ENCODE assay signal across 8 cellular contexts in genomic region chr19:2331601-2332246, GRCh38. TPM values are rescaled to one million over a fixed set of nuclear protein-coding genes. Genes with fewer than 3 reads are reported as not detected.
DNase-seq lines count a peak whose midpoint lies in the region; ATAC-seq and TF ChIP-seq lines count a peak whose summit lies in the region.
"Had no signal": no experiment of that assay in that cellular context is flagged by ENCODE, and none has a peak within 500 bp of the region (broad histone marks: within the 10 kb centered on the region; RNA-seq: fewer than 3 reads in every experiment).

No MANE protein-coding gene starts in this region.

- H3K14ac ChIP-seq in IMR-90 (replicated peaks; ENCODE audit: low read depth, low read length) (no peak overlapping the region), trophoblast cell (ENCODE audit: low read length) (no peak overlapping the region)

- intact Hi-C loops in IMR-90 (cut with micrococcal nuclease), result no loop called here

- H3K18ac ChIP-seq in IMR-90 (ENCODE audit: low read depth, low read length), result no peak overlapping the region
- H3K18ac ChIP-seq in trophoblast cell (ENCODE audit: low read length), result no peak overlapping the region

- in situ Hi-C loops in IMR-90 (cut with MboI; ENCODE audit: low sequenced_read_pairs), result no loop called here

- peaks cover 10% of the 10 kb centered on the region for H3K79me2 ChIP-seq in trophoblast cell (ENCODE audit: control insufficient read depth, insufficient read depth, low read length, poor library complexity)

- peaks cover 43% of the 10 kb centered on the region for H3K4me1 Mint-ChIP-seq in central memory CD8-positive, alpha-beta T cell

- no peak overlapping the region for H2AFZ ChIP-seq in IMR-90 (replicated peaks; ENCODE audit: low read length, poor library complexity)
- no peak overlapping the region for H2AFZ ChIP-seq in trophoblast cell (ENCODE audit: insufficient read depth, low read length, poor library complexity)

- H3K27me3 Mint-ChIP-seq in central memory CD8-positive, alpha-beta T cell, result no peaks in the 10 kb centered on the region

- BruUV-seq in IMR-90 (replicated peaks; lab: Mats Ljungman, UMichigan), result no TSS peak

- no peak overlapping the region for H3K4me2 ChIP-seq in IMR-90 (ENCODE audit: low read depth, low read length)
- H3K4me2 ChIP-seq in trophoblast cell (ENCODE audit: low read length), result no peak overlapping the region

- no peak overlapping the region for H4K8ac ChIP-seq in IMR-90 (ENCODE audit: low read depth in 2 of 2, low read length in 2 of 2)
- H4K8ac ChIP-seq in trophoblast cell (ENCODE audit: low read depth, low read length), result no peak overlapping the region

- H3K9me3 ChIP-seq in IMR-90 (ENCODE audit: control insufficient read depth, insufficient read depth, low read length), result no peaks in the 10 kb centered on the region
- H3K9me3 ChIP-seq in trophoblast cell (ENCODE audit: insufficient read depth, low read depth, low read length), result peaks cover 9% of the 10 kb centered on the region

- H2BK120ac ChIP-seq in IMR-90 (ENCODE audit: low read depth, low read length) (no peak overlapping the region), trophoblast cell (ENCODE audit: insufficient read depth, low read length, poor library complexity) (no peak overlapping the region)

- ATAC-seq in IMR-90 (ENCODE audit: low read depth) (no peak), HG03342 (IDR thresholded peaks at IDR 0.05; ENCODE audit: unreplicated experiment) (no peak)
- no peak for ATAC-seq in central memory CD8-positive, alpha-beta T cell (replicated peaks; ENCODE audit: extremely low read depth, poor library complexity, severe bottlenecking)

- H3K27ac ChIP-seq in IMR-90 (ENCODE audit: insufficient read depth, low read length) (no peak overlapping the region), trophoblast cell (ENCODE audit: low read depth, low read length) (no peak overlapping the region)

- peak overlapping the region; percentile 23 for H3K4me3 Mint-ChIP-seq in central memory CD8-positive, alpha-beta T cell

- H2BK15ac ChIP-seq in IMR-90 (ENCODE audit: low read depth, low read length), result no peak overlapping the region

- H4K5ac ChIP-seq in IMR-90 (ENCODE audit: low read depth, low read length), result no peak overlapping the region

- no peak overlapping the region for H3K56ac ChIP-seq in IMR-90 (ENCODE audit: extremely low read depth, insufficient read depth, low read length)

- peaks cover 24% of the 10 kb centered on the region for H3K36me3 Mint-ChIP-seq in central memory CD8-positive, alpha-beta T cell (ENCODE audit: insufficient read depth)

- no peak overlapping the region for H2BK5ac ChIP-seq in IMR-90 (ENCODE audit: low read depth, low read length, poor library complexity, severe bottlenecking)
- H2BK5ac ChIP-seq in trophoblast cell (ENCODE audit: low read depth, low read length, poor library complexity), result no peak overlapping the region

- H3K9ac ChIP-seq in IMR-90 (ENCODE audit: low read depth, low read length) (no peak overlapping the region), trophoblast cell (ENCODE audit: low read length) (no peak overlapping the region)

- H3K36me3 ChIP-seq in IMR-90 (ENCODE audit: control insufficient read depth, insufficient read depth, low read length), result no peaks in the 10 kb centered on the region; the same call in 1 of the 2 replicates
- H3K36me3 ChIP-seq in trophoblast cell (ENCODE audit: control insufficient read depth in 1 of 2, insufficient read depth in 2 of 2, low read length in 2 of 2), result peaks cover 0 to 4% of the 10 kb centered on the region in 2 experiments

- H3K4ac ChIP-seq in IMR-90 (ENCODE audit: low read depth, low read length) (no peak overlapping the region), trophoblast cell (ENCODE audit: low read depth, low read length) (peak overlapping the region; percentile 37)

- peak overlapping the region; percentile 16 for H2AK9ac ChIP-seq in IMR-90 (replicated peaks; ENCODE audit: low read depth, low read length, poor library complexity)

- H3K4me3 ChIP-seq in IMR-90 (ENCODE audit: insufficient read depth, low read depth, low read length), result no peak overlapping the region
- H3K4me3 ChIP-seq in trophoblast cell (ENCODE audit: low read depth, low read length), result no peak overlapping the region

- TF ChIP-seq CTCF in IMR-90 (conservative IDR thresholded peaks at IDR 0.05; ENCODE audit: low read depth, low read length), result no peak

- peak overlapping the region; percentile 20 for H3K27ac Mint-ChIP-seq in central memory CD8-positive, alpha-beta T cell (ENCODE audit: low read depth)

- H3K23ac ChIP-seq in IMR-90 (ENCODE audit: low read depth, low read length) (peak overlapping the region; percentile 25; the same call in 1 of the 2 replicates), trophoblast cell (ENCODE audit: low read length) (no peak overlapping the region)

- dilution Hi-C loops in IMR-90 (cut with HindIII; ENCODE audit: low sequenced_read_pairs, unreplicated experiment), result no loop called here

- POLR2A ChIA-PET in IMR-90 (lab: Charles Lee; ENCODE audit: unreplicated experiment), result no interaction called here

- peak; percentile 38 for DNase-seq in COLO668 (lab: John Stamatoyannopoulos, UW; ENCODE audit: unreplicated experiment)
- no peak for DNase-seq in IMR-90
- no peak for DNase-seq in central memory CD8-positive, alpha-beta T cell (ENCODE audit: low spot score in 2 of 2)
- DNase-seq in trophoblast cell, result no peak
- DNase-seq in effector CD8-positive, alpha-beta T cell (lab: John Stamatoyannopoulos, UW), result no peak
- no peak for DNase-seq in activated CD4-positive, alpha-beta T cell treated with anti-CD3 and anti-CD28 coated beads, Interleukin-2, amount 50 U/mL, for 1 hour

- H2BK12ac ChIP-seq in trophoblast cell (ENCODE audit: low read length), result no peak overlapping the region

- peaks cover 4% of the 10 kb centered on the region for H3K4me1 ChIP-seq in IMR-90 (ENCODE audit: control insufficient read depth, insufficient read depth, low read length)
- H3K4me1 ChIP-seq in trophoblast cell (ENCODE audit: control insufficient read depth in 1 of 2, insufficient read depth in 2 of 2, low read length in 2 of 2), result peaks cover 8 to 23% of the 10 kb centered on the region in 2 experiments

- TF ChIP-seq RAD21 in IMR-90 (IDR thresholded peaks at IDR 0.05; ENCODE audit: low read length), result no peak

- H4K91ac ChIP-seq in IMR-90 (ENCODE audit: insufficient read depth, low read depth, low read length) (no peak overlapping the region), trophoblast cell (ENCODE audit: low read depth, low read length) (no peak overlapping the region)

- CTCF ChIA-PET in IMR-90 (lab: Yijun Ruan, JAX), result interaction anchor here (0.6 kb wide), 1 partner anchor 15 kb away, joined by 3 read pairs; no protein-coding TSS in a partner anchor

- no peaks in the 10 kb centered on the region for H3K27me3 ChIP-seq in IMR-90 (ENCODE audit: control insufficient read depth, insufficient read depth, low read length)
- H3K27me3 ChIP-seq in trophoblast cell (ENCODE audit: insufficient read depth, low read length), result no peaks in the 10 kb centered on the region

- no peak overlapping the region for H4K12ac ChIP-seq in trophoblast cell (ENCODE audit: low read depth, low read length)

- H2AK5ac ChIP-seq in IMR-90 (ENCODE audit: low read depth, low read length), result no peak overlapping the region
- no peak overlapping the region for H2AK5ac ChIP-seq in trophoblast cell (ENCODE audit: low read length)

- peaks cover 41 to 80% of the 10 kb centered on the region in 2 experiments for H3K79me1 ChIP-seq in IMR-90 (ENCODE audit: low read depth in 1 of 2, low read length in 2 of 2)
- peaks cover 8% of the 10 kb centered on the region for H3K79me1 ChIP-seq in trophoblast cell (ENCODE audit: low read length)

- H4K20me1 ChIP-seq in IMR-90 (ENCODE audit: insufficient read depth, low read length), result peaks cover 44% of the 10 kb centered on the region

- TF ChIP-seq POLR2A in IMR-90 (IDR thresholded peaks at IDR 0.05; ENCODE audit: low read depth, low read length), result no peak

- H3K9me3 Mint-ChIP-seq in central memory CD8-positive, alpha-beta T cell, result no peaks in the 10 kb centered on the region

- no peak overlapping the region for H2BK20ac ChIP-seq in IMR-90 (ENCODE audit: low read depth, low read length)

- 93% methylated on average over 4 of the region's 12 CpGs; no CpG with 5 or more reads in 1 of the 2 experiments for WGBS in IMR-90 (ENCODE audit: extremely low coverage in 2 of 2, insufficient read length in 1 of 2), 2 experiments
- no CpG with 5 or more reads among the region's 12 CpGs for WGBS in trophoblast cell (ENCODE audit: extremely low coverage, insufficient coverage, insufficient read length)

- H3K9me1 ChIP-seq in IMR-90 (ENCODE audit: insufficient read depth, low read length), result peaks cover 12% of the 10 kb centered on the region

TF ChIP-seq in IMR-90, 13 proteins besides CTCF, POLR2A, EP300 and RAD21 (continues in another document):
- TF ChIP-seq SMC3 (IDR thresholded peaks at IDR 0.05; ENCODE audit: low read depth, low read length) (no peak), FOS (IDR thresholded peaks at IDR 0.05; ENCODE audit: low read depth, low read length) (no peak), CEBPB (IDR thresholded peaks at IDR 0.05; ENCODE audit: low read depth, low read length) (no peak), RCOR1 (IDR thresholded peaks at IDR 0.05; ENCODE audit: insufficient replicate concordance, low read length) (no peak), MAZ (IDR thresholded peaks at IDR 0.05; ENCODE audit: borderline replicate concordance, low read depth, low read length) (no peak)

RNA-seq across cellular contexts. Expression of gene SPPL2B, which starts 3.2 kb away (rescaled TPM):
- total RNA-seq in IMR-90 (2012; rRNA removed), result 3.4 and 4.2 TPM in 2 replicates
- 45.7 and 52.0 TPM in 2 replicates for polyA plus RNA-seq in IMR-90 (2012; rRNA removed)
- 25.9 and 36.5 TPM in 2 replicates for polyA plus RNA-seq in IMR-90 (2012; cell fraction: cytosol; rRNA removed)
- polyA plus RNA-seq in IMR-90 (2012; cell fraction: nucleus; rRNA removed; ENCODE audit: low replicate concordance), result 327 and 736 TPM in 2 replicates
- polyA plus RNA-seq in trophoblast cell (2013), result 27.5 and 28.8 TPM in 2 replicates

RNA-seq across cellular contexts. Expression of gene LSM7, which starts 3.3 kb away (rescaled TPM):
- total RNA-seq in IMR-90 (2012; rRNA removed), result 145 and 200 TPM in 2 replicates
- 544 and 708 TPM in 2 replicates for polyA plus RNA-seq in IMR-90 (2012; rRNA removed)
- polyA plus RNA-seq in IMR-90 (2012; cell fraction: cytosol; rRNA removed), result 747 and 763 TPM in 2 replicates
- 274 and 317 TPM in 2 replicates for polyA plus RNA-seq in IMR-90 (2012; cell fraction: nucleus; rRNA removed; ENCODE audit: low replicate concordance)
- 193 and 208 TPM in 2 replicates for polyA plus RNA-seq in trophoblast cell (2013)

RNA-seq across cellular contexts. Expression of gene LINGO3, which starts 23.8 kb away (rescaled TPM):
- total RNA-seq in IMR-90 (2012; rRNA removed), result not detected in 2 replicates
- polyA plus RNA-seq in IMR-90 (2012; rRNA removed), result not detected in 2 replicates
- polyA plus RNA-seq in IMR-90 (2012; cell fraction: cytosol; rRNA removed), result 0.03 TPM in 1 of 2 replicates, not detected in the other
- polyA plus RNA-seq in IMR-90 (2012; cell fraction: nucleus; rRNA removed; ENCODE audit: low replicate concordance), result not detected in 2 replicates
- polyA plus RNA-seq in trophoblast cell (2013), result not detected in 2 replicates

RNA-seq across cellular contexts. Expression of gene TMPRSS9, which starts 28.3 kb away (rescaled TPM):
- not detected in 2 replicates for total RNA-seq in IMR-90 (2012; rRNA removed)
- not detected in 2 replicates for polyA plus RNA-seq in IMR-90 (2012; rRNA removed)
- not detected in 2 replicates for polyA plus RNA-seq in IMR-90 (2012; cell fraction: cytosol; rRNA removed)
- polyA plus RNA-seq in IMR-90 (2012; cell fraction: nucleus; rRNA removed; ENCODE audit: low replicate concordance), result 0.07 and 0.09 TPM in 2 replicates
- 0.15 and 0.18 TPM in 2 replicates for polyA plus RNA-seq in trophoblast cell (2013)
- total RNA-seq: activated CD8-positive, alpha-beta memory T cell treated with anti-CD3 and anti-CD28 coated beads for 36 hours had no signal

RNA-seq across cellular contexts. Expression of gene PEAK3, which starts 49.7 kb away (rescaled TPM):
- total RNA-seq in IMR-90 (2012; rRNA removed), result under 0.01 TPM in 1 of 2 replicates, not detected in the other
- polyA plus RNA-seq in IMR-90 (2012; rRNA removed), result 0.09 and 0.19 TPM in 2 replicates
- 0.09 and 0.15 TPM in 2 replicates for polyA plus RNA-seq in IMR-90 (2012; cell fraction: cytosol; rRNA removed)
- polyA plus RNA-seq in IMR-90 (2012; cell fraction: nucleus; rRNA removed; ENCODE audit: low replicate concordance), result 0.14 TPM in 1 of 2 replicates, not detected in the other
- 0.03 TPM in 2 replicates for polyA plus RNA-seq in trophoblast cell (2013)
